In genomic region chr2:224261316-224261715, GRCh38 we compare ENCODE assay signal across 23 cellular contexts.
"Had no signal": no experiment of that assay in that cellular context is flagged by ENCODE, and none has a peak within 500 bp of the region (broad histone marks: within the 10 kb centered on the region; RNA-seq: fewer than 3 reads in every experiment).

No MANE protein-coding gene starts in this region.

- H3K4me1 ChIP-seq: adrenal gland, body of pancreas, parathyroid adenoma, sigmoid colon, thyroid gland had no signal

- H3K9me3 ChIP-seq: adrenal gland, body of pancreas, heart right ventricle, neutrophil, sigmoid colon, spleen, thyroid gland had no signal

- DNase-seq: activated CD4-positive, alpha-beta T cell treated with anti-CD3 and anti-CD28 coated beads for 1 hour; activated CD8-positive, alpha-beta memory T cell treated with anti-CD3 and anti-CD28 coated beads for 24 hours; activated CD8-positive, alpha-beta memory T cell treated with anti-CD3 and anti-CD28 coated beads, Interleukin-2, amount 50 U/mL, for 48 hours; activated effector memory CD4-positive, alpha-beta T cell treated with anti-CD3 and anti-CD28 coated beads, Interleukin-2, amount 50 U/mL, for 16 hours; activated T-cell treated with anti-CD3 and anti-CD28 coated beads, Interleukin-2, amount 50 U/mL, for 72 hours; adrenal gland; body of pancreas; central memory CD4-positive, alpha-beta T cell; cortex of kidney; erythroblast; heart right ventricle; immature natural killer cell; mesendoderm; naive thymus-derived CD8-positive, alpha-beta T cell; sigmoid colon; spleen; stimulated activated CD4-positive, alpha-beta T cell treated with anti-CD3 and anti-CD28 coated beads, Interleukin-4, amount 100 ng/mL, for 4 hours; T-helper 2 cell; thyroid gland had no signal

- ATAC-seq: body of pancreas; naive thymus-derived CD8-positive, alpha-beta T cell; stimulated activated memory B cell treated with anti-CD40 and anti-IgM and Interleukin-4, amounts not matched to agents 10 μg/mL and 1 μg/mL and 100 μg/mL, for 72 hours had no signal

- H3K36me3 ChIP-seq: adrenal gland, heart right ventricle, neutrophil, sigmoid colon, spleen, thyroid gland, WERI-Rb-1 had no signal

- H3K9ac ChIP-seq: parathyroid adenoma had no signal

- H3K27me3 ChIP-seq: adrenal gland, body of pancreas, neutrophil, sigmoid colon, thyroid gland had no signal

- H2AFZ ChIP-seq: parathyroid adenoma had no signal

- H3K27ac ChIP-seq: adrenal gland, body of pancreas, neutrophil, parathyroid adenoma, sigmoid colon, thyroid gland, WERI-Rb-1 had no signal

- H3K4me3 ChIP-seq: adrenal gland, body of pancreas, heart right ventricle, sigmoid colon, spleen, thyroid gland had no signal

- H3K79me2 ChIP-seq: parathyroid adenoma had no signal
